In genomic region chr20:62776692-62777527, GRCh38 we compare ENCODE assay signal across 2 cellular contexts.
A peak's percentile ranks its signal among the peaks of the same experiment; 100 is the strongest.
TF ChIP-seq lines count a peak whose summit lies in the region.

No MANE protein-coding gene starts in this region.

TF ChIP-seq in HEK293T, 16 proteins besides CTCF, POLR2A, EP300 and RAD21 (continued from another document):
- no peak for TF ChIP-seq FOXM1 (IDR thresholded peaks at IDR 0.05; ENCODE audit: borderline replicate concordance)
- TF ChIP-seq SUZ12 (IDR thresholded peaks at IDR 0.05), result no peak
- no peak for TF ChIP-seq ZNF384 (IDR thresholded peaks at IDR 0.05)
- no peak for TF ChIP-seq LEF1 (IDR thresholded peaks at IDR 0.05; ENCODE audit: borderline replicate concordance)
- TF ChIP-seq, protein P1, sequence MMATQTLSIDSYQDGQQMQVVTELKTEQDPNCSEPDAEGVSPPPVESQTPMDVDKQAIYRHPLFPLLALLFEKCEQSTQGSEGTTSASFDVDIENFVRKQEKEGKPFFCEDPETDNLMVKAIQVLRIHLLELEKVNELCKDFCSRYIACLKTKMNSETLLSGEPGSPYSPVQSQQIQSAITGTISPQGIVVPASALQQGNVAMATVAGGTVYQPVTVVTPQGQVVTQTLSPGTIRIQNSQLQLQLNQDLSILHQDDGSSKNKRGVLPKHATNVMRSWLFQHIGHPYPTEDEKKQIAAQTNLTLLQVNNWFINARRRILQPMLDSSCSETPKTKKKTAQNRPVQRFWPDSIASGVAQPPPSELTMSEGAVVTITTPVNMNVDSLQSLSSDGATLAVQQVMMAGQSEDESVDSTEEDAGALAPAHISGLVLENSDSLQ (IDR thresholded peaks at IDR 0.05), result no peak
- TF ChIP-seq ELF4 (IDR thresholded peaks at IDR 0.05), result no peak
- TF ChIP-seq BHLHE40 (IDR thresholded peaks at IDR 0.05; ENCODE audit: borderline replicate concordance), result no peak
- TF ChIP-seq ARNT (IDR thresholded peaks at IDR 0.05), result no peak
- no peak for TF ChIP-seq L3MBTL2 (conservative IDR thresholded peaks at IDR 0.05)
- TF ChIP-seq SP1 (IDR thresholded peaks at IDR 0.05), result no peak
- TF ChIP-seq FOXK2 (IDR thresholded peaks at IDR 0.05), result no peak

TF ChIP-seq in K562, 482 proteins besides CTCF, POLR2A, EP300 and RAD21 (continues in another document):
- TF ChIP-seq FOXO4 (CRISPR knock-in tag; IDR thresholded peaks at IDR 0.05), result no peak
- no peak for TF ChIP-seq PURB (CRISPR knock-in tag; IDR thresholded peaks at IDR 0.05; ENCODE audit: low read depth)
- no peak for TF ChIP-seq GTF2A2 (tag; IDR thresholded peaks at IDR 0.05)
- TF ChIP-seq, protein P2, sequence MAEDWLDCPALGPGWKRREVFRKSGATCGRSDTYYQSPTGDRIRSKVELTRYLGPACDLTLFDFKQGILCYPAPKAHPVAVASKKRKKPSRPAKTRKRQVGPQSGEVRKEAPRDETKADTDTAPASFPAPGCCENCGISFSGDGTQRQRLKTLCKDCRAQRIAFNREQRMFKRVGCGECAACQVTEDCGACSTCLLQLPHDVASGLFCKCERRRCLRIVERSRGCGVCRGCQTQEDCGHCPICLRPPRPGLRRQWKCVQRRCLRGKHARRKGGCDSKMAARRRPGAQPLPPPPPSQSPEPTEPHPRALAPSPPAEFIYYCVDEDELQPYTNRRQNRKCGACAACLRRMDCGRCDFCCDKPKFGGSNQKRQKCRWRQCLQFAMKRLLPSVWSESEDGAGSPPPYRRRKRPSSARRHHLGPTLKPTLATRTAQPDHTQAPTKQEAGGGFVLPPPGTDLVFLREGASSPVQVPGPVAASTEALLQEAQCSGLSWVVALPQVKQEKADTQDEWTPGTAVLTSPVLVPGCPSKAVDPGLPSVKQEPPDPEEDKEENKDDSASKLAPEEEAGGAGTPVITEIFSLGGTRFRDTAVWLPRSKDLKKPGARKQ (CRISPR knock-in tag; IDR thresholded peaks at IDR 0.05), result no peak
- no peak for TF ChIP-seq ZNF583 (CRISPR knock-in tag; IDR thresholded peaks at IDR 0.05)
- no peak for TF ChIP-seq HEY1 (CRISPR knock-in tag; IDR thresholded peaks at IDR 0.05; ENCODE audit: borderline replicate concordance)
- TF ChIP-seq ZNF140 (CRISPR knock-in tag; IDR thresholded peaks at IDR 0.05), result no peak
- TF ChIP-seq, protein P3, sequence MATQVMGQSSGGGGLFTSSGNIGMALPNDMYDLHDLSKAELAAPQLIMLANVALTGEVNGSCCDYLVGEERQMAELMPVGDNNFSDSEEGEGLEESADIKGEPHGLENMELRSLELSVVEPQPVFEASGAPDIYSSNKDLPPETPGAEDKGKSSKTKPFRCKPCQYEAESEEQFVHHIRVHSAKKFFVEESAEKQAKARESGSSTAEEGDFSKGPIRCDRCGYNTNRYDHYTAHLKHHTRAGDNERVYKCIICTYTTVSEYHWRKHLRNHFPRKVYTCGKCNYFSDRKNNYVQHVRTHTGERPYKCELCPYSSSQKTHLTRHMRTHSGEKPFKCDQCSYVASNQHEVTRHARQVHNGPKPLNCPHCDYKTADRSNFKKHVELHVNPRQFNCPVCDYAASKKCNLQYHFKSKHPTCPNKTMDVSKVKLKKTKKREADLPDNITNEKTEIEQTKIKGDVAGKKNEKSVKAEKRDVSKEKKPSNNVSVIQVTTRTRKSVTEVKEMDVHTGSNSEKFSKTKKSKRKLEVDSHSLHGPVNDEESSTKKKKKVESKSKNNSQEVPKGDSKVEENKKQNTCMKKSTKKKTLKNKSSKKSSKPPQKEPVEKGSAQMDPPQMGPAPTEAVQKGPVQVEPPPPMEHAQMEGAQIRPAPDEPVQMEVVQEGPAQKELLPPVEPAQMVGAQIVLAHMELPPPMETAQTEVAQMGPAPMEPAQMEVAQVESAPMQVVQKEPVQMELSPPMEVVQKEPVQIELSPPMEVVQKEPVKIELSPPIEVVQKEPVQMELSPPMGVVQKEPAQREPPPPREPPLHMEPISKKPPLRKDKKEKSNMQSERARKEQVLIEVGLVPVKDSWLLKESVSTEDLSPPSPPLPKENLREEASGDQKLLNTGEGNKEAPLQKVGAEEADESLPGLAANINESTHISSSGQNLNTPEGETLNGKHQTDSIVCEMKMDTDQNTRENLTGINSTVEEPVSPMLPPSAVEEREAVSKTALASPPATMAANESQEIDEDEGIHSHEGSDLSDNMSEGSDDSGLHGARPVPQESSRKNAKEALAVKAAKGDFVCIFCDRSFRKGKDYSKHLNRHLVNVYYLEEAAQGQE (CRISPR knock-in tag; IDR thresholded peaks at IDR 0.05; ENCODE audit: low read depth), result no peak
- no peak for TF ChIP-seq RBM14 (IDR thresholded peaks at IDR 0.05; ENCODE audit: borderline replicate concordance, insufficient read depth, low read depth, low read length)
- peak; percentile 65 for TF ChIP-seq ASH1L (IDR thresholded peaks at IDR 0.05; ENCODE audit: borderline replicate concordance, low read depth, partially characterized antibody)
- TF ChIP-seq SIN3B (IDR thresholded peaks at IDR 0.05; ENCODE audit: low read depth), result peak; percentile 3; the same call in 1 of the 2 replicates
- 0 out of 4 replicates have a peak, but pooled peaks of 1 of the 2 experiments have one; percentile 24 for TF ChIP-seq SRF (CRISPR knock-in tag; IDR thresholded peaks at IDR 0.05)
- no peak for TF ChIP-seq THAP7 (CRISPR knock-in tag; IDR thresholded peaks at IDR 0.05)
- TF ChIP-seq, protein P4, sequence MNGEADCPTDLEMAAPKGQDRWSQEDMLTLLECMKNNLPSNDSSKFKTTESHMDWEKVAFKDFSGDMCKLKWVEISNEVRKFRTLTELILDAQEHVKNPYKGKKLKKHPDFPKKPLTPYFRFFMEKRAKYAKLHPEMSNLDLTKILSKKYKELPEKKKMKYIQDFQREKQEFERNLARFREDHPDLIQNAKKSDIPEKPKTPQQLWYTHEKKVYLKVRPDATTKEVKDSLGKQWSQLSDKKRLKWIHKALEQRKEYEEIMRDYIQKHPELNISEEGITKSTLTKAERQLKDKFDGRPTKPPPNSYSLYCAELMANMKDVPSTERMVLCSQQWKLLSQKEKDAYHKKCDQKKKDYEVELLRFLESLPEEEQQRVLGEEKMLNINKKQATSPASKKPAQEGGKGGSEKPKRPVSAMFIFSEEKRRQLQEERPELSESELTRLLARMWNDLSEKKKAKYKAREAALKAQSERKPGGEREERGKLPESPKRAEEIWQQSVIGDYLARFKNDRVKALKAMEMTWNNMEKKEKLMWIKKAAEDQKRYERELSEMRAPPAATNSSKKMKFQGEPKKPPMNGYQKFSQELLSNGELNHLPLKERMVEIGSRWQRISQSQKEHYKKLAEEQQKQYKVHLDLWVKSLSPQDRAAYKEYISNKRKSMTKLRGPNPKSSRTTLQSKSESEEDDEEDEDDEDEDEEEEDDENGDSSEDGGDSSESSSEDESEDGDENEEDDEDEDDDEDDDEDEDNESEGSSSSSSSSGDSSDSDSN (IDR thresholded peaks at IDR 0.05; ENCODE audit: borderline replicate concordance in 1 of 2, low read depth in 2 of 2, low read length in 2 of 2), result 0 out of 4 replicates have a peak, but pooled peaks of 1 of the 2 experiments have one; percentile 17
- no peak for TF ChIP-seq STAT5B (CRISPR knock-in tag; IDR thresholded peaks at IDR 0.05)
- TF ChIP-seq ARID1B (IDR thresholded peaks at IDR 0.05), result peak; percentile 71
- peak; percentile 92 for TF ChIP-seq EHMT2 (IDR thresholded peaks at IDR 0.05)
- TF ChIP-seq, protein P5, sequence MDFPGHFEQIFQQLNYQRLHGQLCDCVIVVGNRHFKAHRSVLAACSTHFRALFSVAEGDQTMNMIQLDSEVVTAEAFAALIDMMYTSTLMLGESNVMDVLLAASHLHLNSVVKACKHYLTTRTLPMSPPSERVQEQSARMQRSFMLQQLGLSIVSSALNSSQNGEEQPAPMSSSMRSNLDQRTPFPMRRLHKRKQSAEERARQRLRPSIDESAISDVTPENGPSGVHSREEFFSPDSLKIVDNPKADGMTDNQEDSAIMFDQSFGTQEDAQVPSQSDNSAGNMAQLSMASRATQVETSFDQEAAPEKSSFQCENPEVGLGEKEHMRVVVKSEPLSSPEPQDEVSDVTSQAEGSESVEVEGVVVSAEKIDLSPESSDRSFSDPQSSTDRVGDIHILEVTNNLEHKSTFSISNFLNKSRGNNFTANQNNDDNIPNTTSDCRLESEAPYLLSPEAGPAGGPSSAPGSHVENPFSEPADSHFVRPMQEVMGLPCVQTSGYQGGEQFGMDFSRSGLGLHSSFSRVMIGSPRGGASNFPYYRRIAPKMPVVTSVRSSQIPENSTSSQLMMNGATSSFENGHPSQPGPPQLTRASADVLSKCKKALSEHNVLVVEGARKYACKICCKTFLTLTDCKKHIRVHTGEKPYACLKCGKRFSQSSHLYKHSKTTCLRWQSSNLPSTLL (IDR thresholded peaks at IDR 0.05), result no peak
- TF ChIP-seq NFATC3 (IDR thresholded peaks at IDR 0.05), result peak; percentile 64; the same call in 1 of the 2 replicates
- no peak for TF ChIP-seq DEAF1 (CRISPR knock-in tag; IDR thresholded peaks at IDR 0.05)
- no peak for TF ChIP-seq ZNF79 (CRISPR knock-in tag; IDR thresholded peaks at IDR 0.05; ENCODE audit: low read depth)
- TF ChIP-seq NUFIP1 (IDR thresholded peaks at IDR 0.05; ENCODE audit: partially characterized antibody), result no peak
- TF ChIP-seq, protein P6, sequence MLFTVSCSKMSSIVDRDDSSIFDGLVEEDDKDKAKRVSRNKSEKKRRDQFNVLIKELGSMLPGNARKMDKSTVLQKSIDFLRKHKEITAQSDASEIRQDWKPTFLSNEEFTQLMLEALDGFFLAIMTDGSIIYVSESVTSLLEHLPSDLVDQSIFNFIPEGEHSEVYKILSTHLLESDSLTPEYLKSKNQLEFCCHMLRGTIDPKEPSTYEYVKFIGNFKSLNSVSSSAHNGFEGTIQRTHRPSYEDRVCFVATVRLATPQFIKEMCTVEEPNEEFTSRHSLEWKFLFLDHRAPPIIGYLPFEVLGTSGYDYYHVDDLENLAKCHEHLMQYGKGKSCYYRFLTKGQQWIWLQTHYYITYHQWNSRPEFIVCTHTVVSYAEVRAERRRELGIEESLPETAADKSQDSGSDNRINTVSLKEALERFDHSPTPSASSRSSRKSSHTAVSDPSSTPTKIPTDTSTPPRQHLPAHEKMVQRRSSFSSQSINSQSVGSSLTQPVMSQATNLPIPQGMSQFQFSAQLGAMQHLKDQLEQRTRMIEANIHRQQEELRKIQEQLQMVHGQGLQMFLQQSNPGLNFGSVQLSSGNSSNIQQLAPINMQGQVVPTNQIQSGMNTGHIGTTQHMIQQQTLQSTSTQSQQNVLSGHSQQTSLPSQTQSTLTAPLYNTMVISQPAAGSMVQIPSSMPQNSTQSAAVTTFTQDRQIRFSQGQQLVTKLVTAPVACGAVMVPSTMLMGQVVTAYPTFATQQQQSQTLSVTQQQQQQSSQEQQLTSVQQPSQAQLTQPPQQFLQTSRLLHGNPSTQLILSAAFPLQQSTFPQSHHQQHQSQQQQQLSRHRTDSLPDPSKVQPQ (CRISPR knock-in tag; IDR thresholded peaks at IDR 0.05; ENCODE audit: borderline replicate concordance), result no peak
- peak; percentile 16 to 59; a peak in 1 of 4 replicates for TF ChIP-seq CSDE1 (IDR thresholded peaks at IDR 0.05)
- no peak for TF ChIP-seq CHCHD3 (CRISPR knock-in tag; IDR thresholded peaks at IDR 0.05)
- TF ChIP-seq TEAD1 (CRISPR knock-in tag; IDR thresholded peaks at IDR 0.05), result no peak
- TF ChIP-seq HDAC2 (IDR thresholded peaks at IDR 0.05), result 0 out of 2 replicates have a peak, but pooled peaks have one; percentile 15
- no peak for TF ChIP-seq HIVEP1 (CRISPR knock-in tag; IDR thresholded peaks at IDR 0.05)
- TF ChIP-seq FOSL1 (tag; conservative IDR thresholded peaks at IDR 0.05), result no peak
- TF ChIP-seq ZNF561 (CRISPR knock-in tag; conservative IDR thresholded peaks at IDR 0.05), result no peak
- no peak for TF ChIP-seq ZNF699 (CRISPR knock-in tag; IDR thresholded peaks at IDR 0.05; ENCODE audit: insufficient replicate concordance)
- no peak for TF ChIP-seq HNRNPH1 (optimal IDR thresholded peaks at IDR 0.05; ENCODE audit: low read depth, low read length)
- TF ChIP-seq TAF9B (IDR thresholded peaks at IDR 0.05; ENCODE audit: partially characterized antibody), result peak; percentile 57
- no peak for TF ChIP-seq ZNF586 (CRISPR knock-in tag; conservative IDR thresholded peaks at IDR 0.05)
- TF ChIP-seq, protein P7, sequence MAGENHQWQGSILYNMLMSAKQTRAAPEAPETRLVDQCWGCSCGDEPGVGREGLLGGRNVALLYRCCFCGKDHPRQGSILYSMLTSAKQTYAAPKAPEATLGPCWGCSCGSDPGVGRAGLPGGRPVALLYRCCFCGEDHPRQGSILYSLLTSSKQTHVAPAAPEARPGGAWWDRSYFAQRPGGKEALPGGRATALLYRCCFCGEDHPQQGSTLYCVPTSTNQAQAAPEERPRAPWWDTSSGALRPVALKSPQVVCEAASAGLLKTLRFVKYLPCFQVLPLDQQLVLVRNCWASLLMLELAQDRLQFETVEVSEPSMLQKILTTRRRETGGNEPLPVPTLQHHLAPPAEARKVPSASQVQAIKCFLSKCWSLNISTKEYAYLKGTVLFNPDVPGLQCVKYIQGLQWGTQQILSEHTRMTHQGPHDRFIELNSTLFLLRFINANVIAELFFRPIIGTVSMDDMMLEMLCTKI (IDR thresholded peaks at IDR 0.05; ENCODE audit: partially characterized antibody), result no peak
- TF ChIP-seq C11orf30 (IDR thresholded peaks at IDR 0.05; ENCODE audit: low read depth), result no peak
- 0 out of 4 replicates have a peak, but pooled peaks of 1 of the 2 experiments have one; percentile 4 for TF ChIP-seq SIN3A (IDR thresholded peaks at IDR 0.05; ENCODE audit: borderline replicate concordance in 2 of 2, control insufficient read depth in 1 of 2, low read depth in 2 of 2, low read length in 2 of 2)
- TF ChIP-seq TAF7 (tag; IDR thresholded peaks at IDR 0.05), result no peak
